Comparison of ENCODE assay signal across 1 cellular context in the genomic region with DNA sequence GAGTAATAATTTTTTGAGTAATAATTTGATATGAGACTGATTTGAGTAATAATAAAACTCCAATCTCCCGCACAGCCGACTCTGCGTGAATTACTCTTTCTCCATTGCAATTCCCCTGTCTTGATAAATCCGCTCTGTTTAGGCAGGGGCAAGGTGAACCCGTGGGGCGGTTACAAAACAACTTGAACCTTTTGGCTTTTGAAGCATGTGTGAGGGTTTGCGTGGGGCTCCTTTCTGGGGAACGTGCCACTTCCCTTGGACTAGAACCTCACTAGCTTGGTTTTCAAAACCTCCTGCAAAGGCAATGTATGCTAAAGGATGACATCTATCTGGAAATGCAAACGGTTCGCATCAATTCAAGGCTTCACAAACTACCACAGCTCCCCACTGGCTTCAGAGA.
A peak's percentile ranks its signal among the peaks of the same experiment; 100 is the strongest.
TF ChIP-seq lines count a peak whose summit lies in the region.

No MANE protein-coding gene starts in this region.

TF ChIP-seq in K562, 482 proteins besides CTCF, POLR2A, EP300 and RAD21 (continues in another document):
- TF ChIP-seq GATAD2B (IDR thresholded peaks at IDR 0.05; ENCODE audit: borderline replicate concordance) (peak; percentile 45; the same call in 1 of the 2 replicates), ATF2 (CRISPR knock-in tag; IDR thresholded peaks at IDR 0.05) (no peak), ZNF436 (CRISPR knock-in tag; IDR thresholded peaks at IDR 0.05) (no peak), HNRNPLL (IDR thresholded peaks at IDR 0.05; ENCODE audit: low read depth, low read length, poor library complexity, severe bottlenecking) (no peak), TRIM24 (IDR thresholded peaks at IDR 0.05) (no peak), ZBTB7A (IDR thresholded peaks at IDR 0.05; ENCODE audit: borderline replicate concordance, control insufficient read depth, low read depth, low read length) (0 out of 2 replicates have a peak, but pooled peaks have one; percentile 15), ZSCAN29 (IDR thresholded peaks at IDR 0.05) (0 out of 2 replicates have a peak, but pooled peaks have one; percentile 41), ATF1 (CRISPR knock-in tag; IDR thresholded peaks at IDR 0.05) (no peak), ATF1 (tag; IDR thresholded peaks at IDR 0.05) (no peak), GABPB2 (CRISPR knock-in tag; conservative IDR thresholded peaks at IDR 0.05) (no peak), ZNF347 (CRISPR knock-in tag; IDR thresholded peaks at IDR 0.05; ENCODE audit: low read depth) (no peak), ARNT (IDR thresholded peaks at IDR 0.05) (no peak), DDX20 (tag; IDR thresholded peaks at IDR 0.05; ENCODE audit: low read depth) (no peak), HIVEP1 (CRISPR knock-in tag; IDR thresholded peaks at IDR 0.05) (no peak), NFXL1 (CRISPR knock-in tag; IDR thresholded peaks at IDR 0.05) (no peak), YY1 (IDR thresholded peaks at IDR 0.05; ENCODE audit: borderline replicate concordance in 1 of 3, control insufficient read depth in 1 of 3, extremely low read depth in 1 of 3, insufficient read depth in 3 of 3, insufficient read length in 1 of 3, insufficient replicate concordance in 2 of 3, low read depth in 1 of 3, low read length in 2 of 3) (no peak), FOXM1 (IDR thresholded peaks at IDR 0.05; ENCODE audit: low read depth) (no peak), FOXM1 (CRISPR knock-in tag; IDR thresholded peaks at IDR 0.05; ENCODE audit: low read depth) (no peak), AFF1 (IDR thresholded peaks at IDR 0.05; ENCODE audit: low read depth in 1 of 2, partially characterized antibody in 2 of 2) (peak in 1 of 2 experiments; percentile 12), ZNF124 (CRISPR knock-in tag; IDR thresholded peaks at IDR 0.05) (no peak)
- TF ChIP-seq, protein P1, sequence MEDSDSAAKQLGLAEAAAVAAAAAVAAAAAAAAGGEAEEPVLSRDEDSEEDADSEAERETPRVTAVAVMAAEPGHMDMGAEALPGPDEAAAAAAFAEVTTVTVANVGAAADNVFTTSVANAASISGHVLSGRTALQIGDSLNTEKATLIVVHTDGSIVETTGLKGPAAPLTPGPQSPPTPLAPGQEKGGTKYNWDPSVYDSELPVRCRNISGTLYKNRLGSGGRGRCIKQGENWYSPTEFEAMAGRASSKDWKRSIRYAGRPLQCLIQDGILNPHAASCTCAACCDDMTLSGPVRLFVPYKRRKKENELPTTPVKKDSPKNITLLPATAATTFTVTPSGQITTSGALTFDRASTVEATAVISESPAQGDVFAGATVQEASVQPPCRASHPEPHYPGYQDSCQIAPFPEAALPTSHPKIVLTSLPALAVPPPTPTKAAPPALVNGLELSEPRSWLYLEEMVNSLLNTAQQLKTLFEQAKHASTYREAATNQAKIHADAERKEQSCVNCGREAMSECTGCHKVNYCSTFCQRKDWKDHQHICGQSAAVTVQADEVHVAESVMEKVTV (CRISPR knock-in tag; IDR thresholded peaks at IDR 0.05): no peak
- TF ChIP-seq, protein P2, sequence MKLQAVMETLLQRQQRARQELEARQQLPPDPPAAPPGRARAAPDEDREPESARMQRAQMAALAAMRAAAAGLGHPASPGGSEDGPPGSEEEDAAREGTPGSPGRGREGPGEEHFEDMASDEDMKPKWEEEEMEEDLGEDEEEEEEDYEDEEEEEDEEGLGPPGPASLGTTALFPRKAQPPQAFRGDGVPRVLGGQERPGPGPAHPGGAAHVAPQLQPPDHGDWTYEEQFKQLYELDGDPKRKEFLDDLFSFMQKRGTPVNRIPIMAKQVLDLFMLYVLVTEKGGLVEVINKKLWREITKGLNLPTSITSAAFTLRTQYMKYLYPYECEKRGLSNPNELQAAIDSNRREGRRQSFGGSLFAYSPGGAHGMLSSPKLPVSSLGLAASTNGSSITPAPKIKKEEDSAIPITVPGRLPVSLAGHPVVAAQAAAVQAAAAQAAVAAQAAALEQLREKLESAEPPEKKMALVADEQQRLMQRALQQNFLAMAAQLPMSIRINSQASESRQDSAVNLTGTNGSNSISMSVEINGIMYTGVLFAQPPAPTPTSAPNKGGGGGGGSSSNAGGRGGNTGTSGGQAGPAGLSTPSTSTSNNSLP (IDR thresholded peaks at IDR 0.05; ENCODE audit: borderline replicate concordance, low read depth, low read length): no peak
- TF ChIP-seq, protein P3, sequence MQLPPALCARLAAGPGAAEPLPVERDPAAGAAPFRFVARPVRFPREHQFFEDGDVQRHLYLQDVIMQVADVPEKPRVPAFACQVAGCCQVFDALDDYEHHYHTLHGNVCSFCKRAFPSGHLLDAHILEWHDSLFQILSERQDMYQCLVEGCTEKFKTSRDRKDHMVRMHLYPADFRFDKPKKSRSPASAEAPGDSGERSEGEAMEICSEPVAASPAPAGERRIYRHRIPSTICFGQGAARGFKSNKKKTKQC (CRISPR knock-in tag; IDR thresholded peaks at IDR 0.05): no peak
- TF ChIP-seq, protein P4, sequence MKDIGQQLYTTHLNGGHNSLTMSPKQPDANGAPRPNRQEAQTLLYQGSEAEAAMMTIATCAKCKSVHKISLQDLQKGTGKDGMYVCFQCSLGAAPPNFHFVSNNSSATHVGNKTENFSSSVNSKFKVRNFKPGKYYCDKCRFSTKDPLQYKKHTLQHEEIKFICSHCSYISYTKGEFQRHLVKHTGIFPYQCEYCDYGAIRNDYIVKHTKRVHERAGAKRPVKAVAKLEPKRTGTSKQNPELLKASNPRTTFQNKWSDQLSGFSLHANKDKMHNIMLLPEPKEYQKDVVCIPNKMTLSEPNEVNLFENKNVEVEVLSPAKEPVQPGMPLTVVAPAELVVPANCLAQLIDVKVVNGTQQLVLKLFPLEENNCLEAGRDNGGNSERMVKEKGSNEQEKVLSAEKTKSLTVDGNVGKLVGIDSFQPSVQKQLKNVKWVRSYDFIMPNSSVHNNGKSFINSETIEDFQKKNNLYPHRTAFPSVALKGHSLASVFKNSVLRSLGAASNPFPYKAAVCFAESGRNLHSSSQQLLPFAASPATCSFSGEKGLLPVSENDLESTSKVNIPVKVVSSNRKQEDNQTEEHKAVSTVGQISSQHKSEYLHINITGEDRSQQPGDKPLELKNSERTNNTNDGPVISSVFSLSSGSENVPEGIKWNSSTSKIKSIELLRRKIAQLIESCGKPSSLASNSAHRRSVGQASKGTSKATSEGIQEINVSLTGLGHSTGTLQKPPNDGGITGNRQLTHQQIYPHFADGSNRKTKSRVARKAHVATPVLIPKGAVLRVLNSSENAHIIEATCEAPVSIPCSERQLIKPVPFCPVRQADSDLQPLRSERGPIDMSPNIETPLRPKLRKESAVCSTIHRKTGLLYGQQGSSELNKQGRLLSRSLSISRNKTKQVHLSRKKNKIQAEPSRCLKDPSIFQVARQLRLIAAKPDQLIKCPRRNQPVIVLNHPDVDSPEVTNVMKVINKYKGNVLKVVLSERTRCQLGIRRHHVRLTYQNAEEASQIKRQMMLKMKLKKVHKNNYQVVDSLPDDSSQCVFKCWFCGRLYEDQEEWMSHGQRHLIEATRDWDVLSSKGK (CRISPR knock-in tag; IDR thresholded peaks at IDR 0.05): no peak
- TF ChIP-seq, protein P5, sequence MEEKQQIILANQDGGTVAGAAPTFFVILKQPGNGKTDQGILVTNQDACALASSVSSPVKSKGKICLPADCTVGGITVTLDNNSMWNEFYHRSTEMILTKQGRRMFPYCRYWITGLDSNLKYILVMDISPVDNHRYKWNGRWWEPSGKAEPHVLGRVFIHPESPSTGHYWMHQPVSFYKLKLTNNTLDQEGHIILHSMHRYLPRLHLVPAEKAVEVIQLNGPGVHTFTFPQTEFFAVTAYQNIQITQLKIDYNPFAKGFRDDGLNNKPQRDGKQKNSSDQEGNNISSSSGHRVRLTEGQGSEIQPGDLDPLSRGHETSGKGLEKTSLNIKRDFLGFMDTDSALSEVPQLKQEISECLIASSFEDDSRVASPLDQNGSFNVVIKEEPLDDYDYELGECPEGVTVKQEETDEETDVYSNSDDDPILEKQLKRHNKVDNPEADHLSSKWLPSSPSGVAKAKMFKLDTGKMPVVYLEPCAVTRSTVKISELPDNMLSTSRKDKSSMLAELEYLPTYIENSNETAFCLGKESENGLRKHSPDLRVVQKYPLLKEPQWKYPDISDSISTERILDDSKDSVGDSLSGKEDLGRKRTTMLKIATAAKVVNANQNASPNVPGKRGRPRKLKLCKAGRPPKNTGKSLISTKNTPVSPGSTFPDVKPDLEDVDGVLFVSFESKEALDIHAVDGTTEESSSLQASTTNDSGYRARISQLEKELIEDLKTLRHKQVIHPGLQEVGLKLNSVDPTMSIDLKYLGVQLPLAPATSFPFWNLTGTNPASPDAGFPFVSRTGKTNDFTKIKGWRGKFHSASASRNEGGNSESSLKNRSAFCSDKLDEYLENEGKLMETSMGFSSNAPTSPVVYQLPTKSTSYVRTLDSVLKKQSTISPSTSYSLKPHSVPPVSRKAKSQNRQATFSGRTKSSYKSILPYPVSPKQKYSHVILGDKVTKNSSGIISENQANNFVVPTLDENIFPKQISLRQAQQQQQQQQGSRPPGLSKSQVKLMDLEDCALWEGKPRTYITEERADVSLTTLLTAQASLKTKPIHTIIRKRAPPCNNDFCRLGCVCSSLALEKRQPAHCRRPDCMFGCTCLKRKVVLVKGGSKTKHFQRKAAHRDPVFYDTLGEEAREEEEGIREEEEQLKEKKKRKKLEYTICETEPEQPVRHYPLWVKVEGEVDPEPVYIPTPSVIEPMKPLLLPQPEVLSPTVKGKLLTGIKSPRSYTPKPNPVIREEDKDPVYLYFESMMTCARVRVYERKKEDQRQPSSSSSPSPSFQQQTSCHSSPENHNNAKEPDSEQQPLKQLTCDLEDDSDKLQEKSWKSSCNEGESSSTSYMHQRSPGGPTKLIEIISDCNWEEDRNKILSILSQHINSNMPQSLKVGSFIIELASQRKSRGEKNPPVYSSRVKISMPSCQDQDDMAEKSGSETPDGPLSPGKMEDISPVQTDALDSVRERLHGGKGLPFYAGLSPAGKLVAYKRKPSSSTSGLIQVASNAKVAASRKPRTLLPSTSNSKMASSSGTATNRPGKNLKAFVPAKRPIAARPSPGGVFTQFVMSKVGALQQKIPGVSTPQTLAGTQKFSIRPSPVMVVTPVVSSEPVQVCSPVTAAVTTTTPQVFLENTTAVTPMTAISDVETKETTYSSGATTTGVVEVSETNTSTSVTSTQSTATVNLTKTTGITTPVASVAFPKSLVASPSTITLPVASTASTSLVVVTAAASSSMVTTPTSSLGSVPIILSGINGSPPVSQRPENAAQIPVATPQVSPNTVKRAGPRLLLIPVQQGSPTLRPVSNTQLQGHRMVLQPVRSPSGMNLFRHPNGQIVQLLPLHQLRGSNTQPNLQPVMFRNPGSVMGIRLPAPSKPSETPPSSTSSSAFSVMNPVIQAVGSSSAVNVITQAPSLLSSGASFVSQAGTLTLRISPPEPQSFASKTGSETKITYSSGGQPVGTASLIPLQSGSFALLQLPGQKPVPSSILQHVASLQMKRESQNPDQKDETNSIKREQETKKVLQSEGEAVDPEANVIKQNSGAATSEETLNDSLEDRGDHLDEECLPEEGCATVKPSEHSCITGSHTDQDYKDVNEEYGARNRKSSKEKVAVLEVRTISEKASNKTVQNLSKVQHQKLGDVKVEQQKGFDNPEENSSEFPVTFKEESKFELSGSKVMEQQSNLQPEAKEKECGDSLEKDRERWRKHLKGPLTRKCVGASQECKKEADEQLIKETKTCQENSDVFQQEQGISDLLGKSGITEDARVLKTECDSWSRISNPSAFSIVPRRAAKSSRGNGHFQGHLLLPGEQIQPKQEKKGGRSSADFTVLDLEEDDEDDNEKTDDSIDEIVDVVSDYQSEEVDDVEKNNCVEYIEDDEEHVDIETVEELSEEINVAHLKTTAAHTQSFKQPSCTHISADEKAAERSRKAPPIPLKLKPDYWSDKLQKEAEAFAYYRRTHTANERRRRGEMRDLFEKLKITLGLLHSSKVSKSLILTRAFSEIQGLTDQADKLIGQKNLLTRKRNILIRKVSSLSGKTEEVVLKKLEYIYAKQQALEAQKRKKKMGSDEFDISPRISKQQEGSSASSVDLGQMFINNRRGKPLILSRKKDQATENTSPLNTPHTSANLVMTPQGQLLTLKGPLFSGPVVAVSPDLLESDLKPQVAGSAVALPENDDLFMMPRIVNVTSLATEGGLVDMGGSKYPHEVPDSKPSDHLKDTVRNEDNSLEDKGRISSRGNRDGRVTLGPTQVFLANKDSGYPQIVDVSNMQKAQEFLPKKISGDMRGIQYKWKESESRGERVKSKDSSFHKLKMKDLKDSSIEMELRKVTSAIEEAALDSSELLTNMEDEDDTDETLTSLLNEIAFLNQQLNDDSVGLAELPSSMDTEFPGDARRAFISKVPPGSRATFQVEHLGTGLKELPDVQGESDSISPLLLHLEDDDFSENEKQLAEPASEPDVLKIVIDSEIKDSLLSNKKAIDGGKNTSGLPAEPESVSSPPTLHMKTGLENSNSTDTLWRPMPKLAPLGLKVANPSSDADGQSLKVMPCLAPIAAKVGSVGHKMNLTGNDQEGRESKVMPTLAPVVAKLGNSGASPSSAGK (IDR thresholded peaks at IDR 0.05): 0 out of 2 replicates have a peak, but pooled peaks have one; percentile 8
